ENCODE assay signal across 20 cellular contexts in the genomic region with DNA sequence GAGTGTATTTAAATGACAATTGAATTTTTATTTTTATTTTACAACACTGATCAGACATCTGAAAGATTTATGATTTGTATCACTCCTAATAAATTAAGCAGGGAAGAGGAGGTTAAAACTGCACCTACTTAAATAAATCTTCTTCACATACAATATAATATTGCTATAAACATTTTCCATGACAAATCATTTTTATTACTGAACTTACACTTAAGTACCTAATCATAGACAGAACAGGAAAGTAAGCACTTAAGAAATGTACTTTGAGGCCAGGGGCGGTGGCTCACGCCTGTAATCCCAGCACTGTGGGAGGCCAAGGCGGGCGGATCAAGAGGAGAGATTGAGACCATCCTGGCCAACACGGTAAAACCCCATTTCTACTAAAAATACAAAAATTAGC. TPM values are rescaled to one million over a fixed set of nuclear protein-coding genes. Genes with fewer than 3 reads are reported as not detected.
DNase-seq lines count a peak whose midpoint lies in the region; ATAC-seq and TF ChIP-seq lines count a peak whose summit lies in the region.
"Had no signal": no experiment of that assay in that cellular context is flagged by ENCODE, and none has a peak within 500 bp of the region (broad histone marks: within the 10 kb centered on the region; RNA-seq: fewer than 3 reads in every experiment).

No MANE protein-coding gene starts in this region.

- H2BK120ac ChIP-seq in mesendoderm (ENCODE audit: low read depth, low read length) = no peak overlapping the region

- BruUV-seq in mammary epithelial cell (replicated peaks; lab: Mats Ljungman, UMichigan) = no TSS peak

- no peak for TF ChIP-seq EP300 in SK-N-SH (IDR thresholded peaks at IDR 0.05; ENCODE audit: borderline replicate concordance in 1 of 2, low read depth in 1 of 2, low read length in 1 of 2)

- no peak overlapping the region for H4K8ac ChIP-seq in mesendoderm (ENCODE audit: low read depth, low read length)

- H3K4me2 ChIP-seq in SK-N-SH = peak overlapping the region; percentile 59
- no peak overlapping the region for H3K4me2 ChIP-seq in mammary epithelial cell (ENCODE audit: insufficient read depth, low read depth, low read length)
- no peak overlapping the region for H3K4me2 ChIP-seq in mesendoderm (ENCODE audit: low read length)
- H3K4me2 ChIP-seq: GM23338 had no signal

- H3K56ac ChIP-seq in mesendoderm (ENCODE audit: low read length) = no peak overlapping the region

- peaks cover 4% of the 10 kb centered on the region; the same call in 1 of the 2 replicates for H4K20me1 ChIP-seq in SK-N-SH (ENCODE audit: insufficient read depth)
- no peaks in the 10 kb centered on the region for H4K20me1 ChIP-seq in mammary epithelial cell (ENCODE audit: insufficient read depth, low read length)

- H3K9me2 ChIP-seq in SK-N-SH = no peaks in the 10 kb centered on the region

- H3K9ac ChIP-seq in SK-N-SH (peak overlapping the region; percentile 44; the same call in 1 of the 2 replicates), mammary epithelial cell (ENCODE audit: insufficient read depth, low read length) (no peak overlapping the region), mesendoderm (ENCODE audit: low read length) (no peak overlapping the region)

- H3K79me1 ChIP-seq in mesendoderm (ENCODE audit: low read length) = peaks cover 5% of the 10 kb centered on the region

- H3K4me3 ChIP-seq in SK-N-SH (ENCODE audit: low read depth in 2 of 2, low read length in 1 of 2) = no peak overlapping the region
- no peak overlapping the region for H3K4me3 ChIP-seq in mammary epithelial cell (replicated peaks in 1 of 3; ENCODE audit: insufficient read depth in 1 of 3, low read depth in 2 of 3, low read length in 3 of 3)
- no peak overlapping the region for H3K4me3 ChIP-seq in mesendoderm (ENCODE audit: low read length)
- no peak overlapping the region for H3K4me3 ChIP-seq in thoracic aorta
- no peak overlapping the region for H3K4me3 ChIP-seq in body of pancreas
- H3K4me3 ChIP-seq: GM23338, tibial nerve had no signal

- peaks cover 72% of the 10 kb centered on the region for H3K79me2 ChIP-seq in SK-N-SH (ENCODE audit: insufficient read depth)
- peaks cover 75% of the 10 kb centered on the region for H3K79me2 ChIP-seq in mammary epithelial cell (ENCODE audit: insufficient read depth, low read length)
- peaks cover 33% of the 10 kb centered on the region for H3K79me2 ChIP-seq in mesendoderm (ENCODE audit: control insufficient read depth, insufficient read depth, low read length)

- H2AFZ ChIP-seq in SK-N-SH (ENCODE audit: low read depth) = no peak overlapping the region
- H2AFZ ChIP-seq in mammary epithelial cell (ENCODE audit: low read depth, low read length) = no peak overlapping the region
- H2AFZ ChIP-seq: GM23338 had no signal

- dilution Hi-C loops in mammary epithelial cell (cut with HindIII; ENCODE audit: low sequenced_read_pairs) = no loop called here

- no peak overlapping the region for H3K18ac ChIP-seq in mesendoderm (ENCODE audit: low read length)

- no peak overlapping the region for H2AK5ac ChIP-seq in mesendoderm (ENCODE audit: low read length)

- H3K36me3 ChIP-seq in SK-N-SH (replicated peaks in 1 of 2; ENCODE audit: control insufficient read depth in 1 of 2, insufficient read depth in 2 of 2, low read length in 1 of 2) (peaks cover 3 to 15% of the 10 kb centered on the region in 2 experiments), mammary epithelial cell (ENCODE audit: insufficient read depth, low read length) (no peaks in the 10 kb centered on the region), mesendoderm (ENCODE audit: control insufficient read depth, insufficient read depth, low read length) (no peaks in the 10 kb centered on the region), thoracic aorta (peaks cover 4% of the 10 kb centered on the region), body of pancreas (replicated peaks in 1 of 2; ENCODE audit: insufficient read depth in 1 of 2, low read depth in 2 of 2) (no peaks in the 10 kb centered on the region)

- no peak for TF ChIP-seq POLR2A in body of pancreas (IDR thresholded peaks at IDR 0.05)

- ATAC-seq in SK-N-SH treated with all-trans-retinoic acid at 6 μM for 48 hours (no peak), thoracic aorta (ENCODE audit: insufficient number of reproducible peaks, low FRiP score, low read depth) (no peak), body of pancreas (no peak), omental fat pad (ENCODE audit: low FRiP score) (no peak)
- ATAC-seq: GM23338, HepG2 had no signal

- intact Hi-C loops in mammary epithelial cell (cut with micrococcal nuclease) (no loop called here), body of pancreas (cut with DNase I) (no loop called here)

- no peak overlapping the region for H3K23ac ChIP-seq in mesendoderm (ENCODE audit: low read length)

- H3K27ac ChIP-seq in SK-N-SH (ENCODE audit: low read depth in 2 of 2, low read length in 1 of 2) (peak overlapping the region in 1 of 2 experiments; percentile 96; a peak in 2 of 4 replicates), mammary epithelial cell (ENCODE audit: insufficient read depth, low read depth, low read length) (peak overlapping the region; percentile 62), mesendoderm (ENCODE audit: low read depth, low read length) (peak overlapping the region; percentile 66), thoracic aorta (peak overlapping the region; percentile 37 to 67), body of pancreas (peak overlapping the region in 2 of 4 donors; percentile 12 to 36)
- H3K27ac ChIP-seq: 22Rv1 had no signal

- in situ Hi-C loops in mammary epithelial cell (cut with MboI; ENCODE audit: low sequenced_read_pairs in 2 of 2) = no loop called here

- no peak for TF ChIP-seq CTCF in SK-N-SH (IDR thresholded peaks at IDR 0.05)
- TF ChIP-seq CTCF in mammary epithelial cell (conservative IDR thresholded peaks at IDR 0.05 in 1 of 2, IDR thresholded peaks at IDR 0.05 in 1 of 2; ENCODE audit: extremely low read depth in 1 of 2, insufficient read depth in 1 of 2, low read depth in 1 of 2, low read length in 2 of 2) = no peak
- no peak for TF ChIP-seq CTCF in thoracic aorta (IDR thresholded peaks at IDR 0.05)
- TF ChIP-seq CTCF in body of pancreas (IDR thresholded peaks at IDR 0.05) = no peak
- no peak for TF ChIP-seq CTCF in omental fat pad (IDR thresholded peaks at IDR 0.05)

- TF ChIP-seq RAD21 in SK-N-SH (IDR thresholded peaks at IDR 0.05; ENCODE audit: low read length) = no peak

- peaks cover 5 to 53% of the 10 kb centered on the region in 2 experiments; a peak in 3 of 4 replicates for H3K4me1 ChIP-seq in SK-N-SH (ENCODE audit: control insufficient read depth in 1 of 2, insufficient read depth in 2 of 2, low read depth in 1 of 2, low read length in 1 of 2)
- H3K4me1 ChIP-seq in mammary epithelial cell (ENCODE audit: insufficient read depth, low read length) = peaks cover 49% of the 10 kb centered on the region
- no peaks in the 10 kb centered on the region for H3K4me1 ChIP-seq in mesendoderm (ENCODE audit: control insufficient read depth, low read depth, low read length)
- H3K4me1 ChIP-seq in thoracic aorta (ENCODE audit: control insufficient read depth in 1 of 2, low read depth in 2 of 2) = peaks cover 45 to 65% of the 10 kb centered on the region in 2 donors
- H3K4me1 ChIP-seq in body of pancreas = peaks cover 22% of the 10 kb centered on the region

- H3K9me3 ChIP-seq in SK-N-SH (no peaks in the 10 kb centered on the region), mammary epithelial cell (replicated peaks; ENCODE audit: insufficient read depth, low read length) (no peaks in the 10 kb centered on the region), thoracic aorta (no peaks in the 10 kb centered on the region), body of pancreas (no peaks in the 10 kb centered on the region)
- H3K9me3 ChIP-seq: BE2C, tibial nerve had no signal

- WGBS in SK-N-SH (ENCODE audit: low lambda C conversion rate) = 81% methylated on average over 5 of the region's 5 CpGs
- 96% methylated on average over 5 of the region's 5 CpGs for WGBS in mammary epithelial cell (ENCODE audit: low coverage, missing lambda C conversion rate)
- WGBS in mesendoderm (ENCODE audit: extremely low coverage, insufficient coverage, low lambda C conversion rate) = no CpG with 5 or more reads among the region's 5 CpGs
- 91 to 94% methylated on average over 5 of the region's 5 CpGs for WGBS in body of pancreas, 2 donors

- DNase-seq in SK-N-SH = no peak
- no peak for DNase-seq in mammary epithelial cell
- DNase-seq in mesendoderm = no peak
- DNase-seq in thoracic aorta (ENCODE audit: low spot score) = no peak
- no peak for DNase-seq in activated CD4-positive, alpha-beta T cell treated with anti-CD3 and anti-CD28 coated beads, Interleukin-2, amount 50 U/mL, for 4 hours
- no peak for DNase-seq in body of pancreas
- no peak for DNase-seq in omental fat pad (ENCODE audit: low spot score)
- DNase-seq: activated CD4-positive, alpha-beta T cell treated with anti-CD3 and anti-CD28 coated beads, Interleukin-2, amount 50 U/mL, for 48 hours; activated naive CD4-positive, alpha-beta T cell treated with anti-CD3 and anti-CD28 coated beads for 36 hours; activated T-cell treated with anti-CD3 and anti-CD28 coated beads for 4 hours; anterior cingulate cortex; BE2C; NCI-H146; NCI-H82; stimulated activated naive CD4-positive, alpha-beta T cell had no signal

- no peak overlapping the region for H2BK15ac ChIP-seq in mesendoderm (replicated peaks; ENCODE audit: low read depth)

- no peak overlapping the region for H2BK5ac ChIP-seq in mesendoderm (ENCODE audit: low read length)

- POLR2A ChIA-PET in SK-N-SH (lab: Yijun Ruan, JAX) = no interaction called here

- H4K5ac ChIP-seq in mesendoderm (ENCODE audit: low read length) = no peak overlapping the region

- CTCF ChIA-PET in SK-N-SH (lab: Yijun Ruan, JAX) (interaction anchor here (1.5 kb wide), 1 partner anchor 53 kb away, joined by 4 read pairs; no protein-coding TSS in a partner anchor), mammary epithelial cell (lab: Charles Lee; ENCODE audit: low non-redundant PET) (no interaction called here)

- H3K27me3 ChIP-seq in SK-N-SH (ENCODE audit: insufficient read depth) (no peaks in the 10 kb centered on the region), mammary epithelial cell (ENCODE audit: insufficient read depth, low read length) (no peaks in the 10 kb centered on the region), mesendoderm (ENCODE audit: insufficient read depth, low read length, poor library complexity) (no peaks in the 10 kb centered on the region), thoracic aorta (replicated peaks; ENCODE audit: insufficient read depth) (no peaks in the 10 kb centered on the region), body of pancreas (no peaks in the 10 kb centered on the region)
- H3K27me3 ChIP-seq: BE2C, tibial nerve had no signal

- H3K4ac ChIP-seq in mesendoderm (ENCODE audit: low read depth, low read length) = no peak overlapping the region

- H3F3A ChIP-seq in SK-N-SH (replicated peaks; ENCODE audit: insufficient read depth) = peaks cover 49% of the 10 kb centered on the region

RNA-seq across cellular contexts. Expression of a gene that starts 3.8 kb away (rescaled TPM):
- polyA plus RNA-seq in SK-N-SH (2012; rRNA removed) = 55.2 and 63.6 TPM in 2 replicates
- 78.2 and 78.4 TPM in 2 replicates for polyA plus RNA-seq in SK-N-SH (2012; cell fraction: cytosol; rRNA removed)
- 31.6 and 34.6 TPM in 2 replicates for polyA plus RNA-seq in SK-N-SH (2012; cell fraction: nucleus; rRNA removed)
- 10 to 100 TPM; 64.0 to 65.0 TPM for total RNA-seq in mammary epithelial cell
- polyA plus RNA-seq in mammary epithelial cell = 92.4 TPM
- 130 TPM for polyA minus RNA-seq in mammary epithelial cell
- 297 TPM for polyA plus RNA-seq in mesendoderm (2013, experiment 1 of 2)
- 277 TPM for polyA plus RNA-seq in mesendoderm (2013, experiment 2 of 2)
- total RNA-seq in thoracic aorta = 10 to 100 TPM; 62.5 to 72.2 TPM
- total RNA-seq in body of pancreas = 10 to 100 TPM; 37.6 to 54.1 TPM
- 100 to 1,000 TPM in 2 of 4 donors, 10 to 100 TPM in 2; 54.1 to 110 (median 88.6) TPM for total RNA-seq in omental fat pad

RNA-seq across cellular contexts. Expression of a gene that starts 47.3 kb away (rescaled TPM):
- 56.2 and 59.8 TPM in 2 replicates for polyA plus RNA-seq in SK-N-SH (2012; rRNA removed)
- polyA plus RNA-seq in SK-N-SH (2012; cell fraction: cytosol; rRNA removed) = 39.3 and 56.3 TPM in 2 replicates
- polyA plus RNA-seq in SK-N-SH (2012; cell fraction: nucleus; rRNA removed) = 73.4 and 106 TPM in 2 replicates
- 100 to 1,000 TPM in 1 of 2 donors, 10 to 100 TPM in 1; 32.5 to 116 TPM for total RNA-seq in mammary epithelial cell
- 31.9 TPM for polyA plus RNA-seq in mammary epithelial cell
- 38.5 TPM for polyA minus RNA-seq in mammary epithelial cell
- 6.7 TPM for polyA plus RNA-seq in mesendoderm (2013, experiment 1 of 2)
- polyA plus RNA-seq in mesendoderm (2013, experiment 2 of 2) = 7.2 TPM
- 10 to 100 TPM; 22.6 to 36.0 TPM for total RNA-seq in thoracic aorta
- total RNA-seq in body of pancreas = 1 to 10 TPM; 3.1 to 7.3 TPM
- 10 to 100 TPM; 32.1 to 81.8 (median 61.0) TPM for total RNA-seq in omental fat pad
